Comparison of ENCODE assay signal across 22 cellular contexts in the genomic region with DNA sequence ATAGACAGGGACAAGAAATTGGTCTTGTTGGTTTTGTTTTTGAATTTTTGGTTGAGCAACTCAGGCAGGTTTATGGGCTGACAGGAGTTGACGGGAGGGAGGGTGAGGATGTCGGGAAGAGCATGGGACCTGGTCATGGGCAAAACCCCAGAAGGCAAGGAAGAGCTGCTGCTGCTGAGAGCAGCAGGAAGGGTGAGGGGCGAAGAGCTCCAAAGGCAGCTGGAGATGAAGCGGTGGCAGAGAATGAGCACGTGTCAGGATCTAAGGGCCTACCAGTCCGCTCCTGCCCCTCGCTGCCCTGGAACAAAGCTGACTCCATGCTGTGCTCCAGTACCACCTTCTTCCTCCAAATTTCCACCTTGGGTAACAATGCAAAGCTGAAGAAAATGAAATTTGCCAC.
DNase-seq lines count a peak whose midpoint lies in the region; ATAC-seq and TF ChIP-seq lines count a peak whose summit lies in the region.
"Had no signal": no experiment of that assay in that cellular context is flagged by ENCODE, and none has a peak within 500 bp of the region (broad histone marks: within the 10 kb centered on the region; RNA-seq: fewer than 3 reads in every experiment).

No MANE protein-coding gene starts in this region.

- peaks cover 0 to 71% (median 0%) of the 10 kb centered on the region in 11 experiments; a peak in 4 of 22 replicates for H4K20me1 ChIP-seq in BLaER1 treated with 17β-estradiol and CSF1 and Interleukin-3, amounts not matched to agents 10 nM and 100 nM

- peaks cover 23 to 43% (median 39%) of the 10 kb centered on the region in 11 experiments for H3K9me3 ChIP-seq in BLaER1 treated with 17β-estradiol and CSF1 and Interleukin-3, amounts not matched to agents 10 nM and 100 nM (replicated peaks in 1 of 11)
- H3K9me3 ChIP-seq in spleen, result peaks cover 0 to 10% (median 7%) of the 10 kb centered on the region in 8 donors
- no peaks in the 10 kb centered on the region for H3K9me3 ChIP-seq in effector memory CD4-positive, alpha-beta T cell (ENCODE audit: control insufficient read depth, low read length)
- H3K9me3 ChIP-seq: Peyer's patch, SJSA1 had no signal

- H3K27me3 ChIP-seq in BLaER1 treated with 17β-estradiol and CSF1 and Interleukin-3, amounts not matched to agents 10 nM and 100 nM, result peaks cover 38 to 51% (median 42%) of the 10 kb centered on the region in 11 experiments
- peaks cover 0 to 51% (median 31%) of the 10 kb centered on the region in 7 donors for H3K27me3 ChIP-seq in spleen (replicated peaks in 1 of 7)
- H3K27me3 ChIP-seq in effector memory CD4-positive, alpha-beta T cell (replicated peaks; ENCODE audit: control insufficient read depth, insufficient read depth, low read length, poor library complexity, severe bottlenecking), result peaks cover 5% of the 10 kb centered on the region

- H3K4me2 ChIP-seq in BLaER1 treated with 17β-estradiol and CSF1 and Interleukin-3, amounts not matched to agents 10 nM and 100 nM, result peak overlapping the region in 10 of 11 experiments; percentile 62 to 85 (median 76); a peak in 17 of 22 replicates

- intact Hi-C loops in spleen (cut with DNase I; ENCODE audit: low total_unique reads), result no loop called here
- intact Hi-C loops in activated CD4-positive, alpha-beta T cell treated with anti-CD3 and anti-CD28 coated beads, Interleukin-2, amount 10 ng/mL, durations not matched to agents 24 days and 14 days (cut with micrococcal nuclease), result no loop called here

- no peak for TF ChIP-seq POLR2A in spleen (IDR thresholded peaks at IDR 0.05)

- H3K4me3 Mint-ChIP-seq in stimulated activated effector memory CD8-positive, alpha-beta T cell treated with anti-CD3 and anti-CD28 coated beads, Interleukin-12 subunit alpha, Interleukin-12 subunit beta, amount 100 ng/mL, for 72 hours, result no peak overlapping the region
- H3K4me3 Mint-ChIP-seq in activated CD4-positive, alpha-beta T cell treated with anti-CD3 and anti-CD28 coated beads, Interleukin-2, amount 10 ng/mL, durations not matched to agents 24 days and 14 days, result no peak overlapping the region
- H3K4me3 Mint-ChIP-seq: CD4-positive, CD25-positive, alpha-beta regulatory T cell; IgD-negative memory B cell had no signal

- peaks cover 23% of the 10 kb centered on the region for H3K4me1 Mint-ChIP-seq in stimulated activated effector memory CD8-positive, alpha-beta T cell treated with anti-CD3 and anti-CD28 coated beads, Interleukin-12 subunit alpha, Interleukin-12 subunit beta, amount 100 ng/mL, for 72 hours
- no peaks in the 10 kb centered on the region for H3K4me1 Mint-ChIP-seq in activated CD4-positive, alpha-beta T cell treated with anti-CD3 and anti-CD28 coated beads, Interleukin-2, amount 10 ng/mL, durations not matched to agents 24 days and 14 days

- TF ChIP-seq CTCF in coronary artery (IDR thresholded peaks at IDR 0.05) (no peak), spleen (IDR thresholded peaks at IDR 0.05 in 8 of 11, conservative IDR thresholded peaks at IDR 0.05 in 3 of 11) (no peak)

- no peak overlapping the region for H3K27ac Mint-ChIP-seq in stimulated activated effector memory CD8-positive, alpha-beta T cell treated with anti-CD3 and anti-CD28 coated beads, Interleukin-12 subunit alpha, Interleukin-12 subunit beta, amount 100 ng/mL, for 72 hours
- H3K27ac Mint-ChIP-seq in activated CD4-positive, alpha-beta T cell treated with anti-CD3 and anti-CD28 coated beads, Interleukin-2, amount 10 ng/mL, durations not matched to agents 24 days and 14 days, result no peak overlapping the region
- H3K27ac Mint-ChIP-seq: CD4-positive, CD25-positive, alpha-beta regulatory T cell had no signal

- H3K4me3 ChIP-seq in BLaER1 treated with 17β-estradiol and CSF1 and Interleukin-3, amounts not matched to agents 10 nM and 100 nM, result no peak overlapping the region
- H3K4me3 ChIP-seq in coronary artery (no peak overlapping the region), spleen (no peak overlapping the region)
- H3K4me3 ChIP-seq in effector memory CD4-positive, alpha-beta T cell (ENCODE audit: insufficient read depth, low read depth, low read length, poor library complexity, severe bottlenecking), result no peak overlapping the region
- H3K4me3 ChIP-seq: GM12878, GM23248, Peyer's patch, SJSA1 had no signal

- H3K27me3 Mint-ChIP-seq in activated CD4-positive, alpha-beta T cell treated with anti-CD3 and anti-CD28 coated beads, Interleukin-2, amount 10 ng/mL, durations not matched to agents 24 days and 14 days, result peaks cover 48% of the 10 kb centered on the region

- peaks cover 31 to 43% (median 35%) of the 10 kb centered on the region in 10 experiments for H3K4me1 ChIP-seq in BLaER1 treated with 17β-estradiol and CSF1 and Interleukin-3, amounts not matched to agents 10 nM and 100 nM
- peaks cover 5 to 45% (median 17%) of the 10 kb centered on the region in 6 donors for H3K4me1 ChIP-seq in spleen
- H3K4me1 ChIP-seq in effector memory CD4-positive, alpha-beta T cell (ENCODE audit: control insufficient read depth, insufficient read depth, low read length, poor library complexity, severe bottlenecking), result no peaks in the 10 kb centered on the region

- no peak overlapping the region for H3K9ac ChIP-seq in BLaER1 treated with 17β-estradiol and CSF1 and Interleukin-3, amounts not matched to agents 10 nM and 100 nM
- H3K9ac ChIP-seq: GM23248 had no signal

- DNase-seq in coronary artery (ENCODE audit: low spot score) (peak; percentile 38), mesenteric fat pad (ENCODE audit: low spot score) (peak; percentile 73), spleen (peak; percentile 52)
- no peak for DNase-seq in stimulated activated effector memory CD8-positive, alpha-beta T cell treated with anti-CD3 and anti-CD28 coated beads, Interleukin-12 subunit alpha, Interleukin-12 subunit beta, amount 100 ng/mL, for 72 hours (ENCODE audit: low spot score in 2 of 2)
- no peak for DNase-seq in activated CD4-positive, alpha-beta T cell treated with anti-CD3 and anti-CD28 coated beads, Interleukin-2, amount 10 ng/mL, durations not matched to agents 24 days and 14 days
- DNase-seq in effector memory CD4-positive, alpha-beta T cell, result no peak
- DNase-seq: CD4-positive, CD25-positive, alpha-beta regulatory T cell; COR-L47; DMS 273 treated with DMSO at 0.1 percent for 48 hours; DND-41; GM23248; HCEC 1CT; NCI-H1694; NCI-H2081 treated with DMSO at 0.1 percent for 48 hours; NCI-H2171 treated with DMSO at 0.1 percent for 48 hours; NCI-H524 treated with DMSO at 0.1 percent for 48 hours; NCI-H82 had no signal

- no peaks in the 10 kb centered on the region for H3K9me3 Mint-ChIP-seq in stimulated activated effector memory CD8-positive, alpha-beta T cell treated with anti-CD3 and anti-CD28 coated beads, Interleukin-12 subunit alpha, Interleukin-12 subunit beta, amount 100 ng/mL, for 72 hours
- no peaks in the 10 kb centered on the region for H3K9me3 Mint-ChIP-seq in activated CD4-positive, alpha-beta T cell treated with anti-CD3 and anti-CD28 coated beads, Interleukin-2, amount 10 ng/mL, durations not matched to agents 24 days and 14 days

- peaks cover 0 to 25% (median 0%) of the 10 kb centered on the region in 11 experiments; a peak in 2 of 22 replicates for H3K36me3 ChIP-seq in BLaER1 treated with 17β-estradiol and CSF1 and Interleukin-3, amounts not matched to agents 10 nM and 100 nM
- no peaks in the 10 kb centered on the region for H3K36me3 ChIP-seq in spleen
- no peaks in the 10 kb centered on the region for H3K36me3 ChIP-seq in effector memory CD4-positive, alpha-beta T cell (ENCODE audit: control insufficient read depth, insufficient read depth, low read length)
- H3K36me3 ChIP-seq: Peyer's patch, SJSA1 had no signal

- H3K27ac ChIP-seq in BLaER1 treated with 17β-estradiol and CSF1 and Interleukin-3, amounts not matched to agents 10 nM and 100 nM, result no peak overlapping the region
- H3K27ac ChIP-seq in coronary artery (no peak overlapping the region), spleen (no peak overlapping the region)
- H3K27ac ChIP-seq in effector memory CD4-positive, alpha-beta T cell (ENCODE audit: insufficient read depth, low read length, poor library complexity, severe bottlenecking), result no peak overlapping the region
- H3K27ac ChIP-seq: GM23248, Peyer's patch, SJSA1 had no signal

- 88 to 96% (median 93%) methylated on average over 7 of the region's 7 CpGs for WGBS in spleen, 5 donors

- no peaks in the 10 kb centered on the region for H3K36me3 Mint-ChIP-seq in stimulated activated effector memory CD8-positive, alpha-beta T cell treated with anti-CD3 and anti-CD28 coated beads, Interleukin-12 subunit alpha, Interleukin-12 subunit beta, amount 100 ng/mL, for 72 hours
- no peaks in the 10 kb centered on the region for H3K36me3 Mint-ChIP-seq in activated CD4-positive, alpha-beta T cell treated with anti-CD3 and anti-CD28 coated beads, Interleukin-2, amount 10 ng/mL, durations not matched to agents 24 days and 14 days (ENCODE audit: low read depth)
- H3K36me3 Mint-ChIP-seq: CD4-positive, CD25-positive, alpha-beta regulatory T cell had no signal

- ATAC-seq in stimulated activated effector memory CD8-positive, alpha-beta T cell treated with anti-CD3 and anti-CD28 coated beads, Interleukin-12 subunit alpha, Interleukin-12 subunit beta, amount 100 ng/mL, for 72 hours, result no peak
- ATAC-seq: GM12878 had no signal

Comparison
In these comparisons a context has a peak if more than half of its experiments do, and no peak if none do; other contexts are left out.
1. DNase-seq: peak in coronary artery (single experiment), mesenteric fat pad (single experiment) and spleen (single experiment); none in stimulated activated effector memory CD8-positive, alpha-beta T cell treated with anti-CD3 and anti-CD28 coated beads, Interleukin-12 subunit alpha, Interleukin-12 subunit beta, amount 100 ng/mL, for 72 hours (0 of 2), activated CD4-positive, alpha-beta T cell treated with anti-CD3 and anti-CD28 coated beads, Interleukin-2, amount 10 ng/mL, durations not matched to agents 24 days and 14 days (single experiment) and effector memory CD4-positive, alpha-beta T cell (0 of 3).